In genomic region chr6:56096946-56097345, GRCh38 we compare ENCODE assay signal across 15 cellular contexts.
"Had no signal": no experiment of that assay in that cellular context is flagged by ENCODE, and none has a peak within 500 bp of the region (broad histone marks: within the 10 kb centered on the region; RNA-seq: fewer than 3 reads in every experiment).

No MANE protein-coding gene starts in this region.

- H3K36me3 Mint-ChIP-seq: activated naive CD4-positive, alpha-beta T cell treated with anti-CD3 and anti-CD28 coated beads, Interleukin-2, amount 10 ng/mL, durations not matched to agents 7 days and 5 days; natural killer cell treated with Interleukin-12 subunit alpha and Interleukin-12 subunit beta and Interleukin-15 and Interleukin-18, amount 100 ng/mL, for 72 hours; stimulated activated naive B cell treated with anti-CD40 and anti-IgM and Interleukin-4, amounts not matched to agents 10 μg/mL and 1 μg/mL and 100 μg/mL, for 72 hours had no signal

- H3K27me3 ChIP-seq: body of pancreas, spleen had no signal

- H3K27ac ChIP-seq: body of pancreas, psoas muscle had no signal

- H3K4me3 Mint-ChIP-seq: activated naive CD4-positive, alpha-beta T cell treated with anti-CD3 and anti-CD28 coated beads, Interleukin-2, amount 10 ng/mL, durations not matched to agents 7 days and 5 days; central memory CD8-positive, alpha-beta T cell; natural killer cell treated with Interleukin-12 subunit alpha and Interleukin-12 subunit beta and Interleukin-15 and Interleukin-18, amount 100 ng/mL, for 72 hours; stimulated activated naive B cell treated with anti-CD40 and anti-IgM and Interleukin-4, amounts not matched to agents 10 μg/mL and 1 μg/mL and 100 μg/mL, for 72 hours had no signal

- ATAC-seq: body of pancreas; left lobe of liver; natural killer cell treated with Interleukin-12 subunit alpha and Interleukin-12 subunit beta and Interleukin-15 and Interleukin-18, amount 100 ng/mL, for 72 hours; psoas muscle; sciatic nerve; stimulated activated naive B cell treated with anti-CD40 and anti-IgM and Interleukin-4, amounts not matched to agents 10 μg/mL and 1 μg/mL and 100 μg/mL, for 72 hours had no signal

- H3K36me3 ChIP-seq: spleen had no signal

- DNase-seq: activated naive CD4-positive, alpha-beta T cell treated with anti-CD3 and anti-CD28 coated beads, Interleukin-2, amount 10 ng/mL, durations not matched to agents 7 days and 5 days; body of pancreas; cortex of kidney; effector memory CD4-positive, alpha-beta T cell; glutamatergic neuron; psoas muscle; spleen; stimulated activated CD4-positive, alpha-beta T cell treated with anti-CD3 and anti-CD28 coated beads, Interleukin-2, amount 100 ng/mL, for 24 hours; stimulated activated naive B cell treated with anti-CD40 and anti-IgM and Interleukin-4, amounts not matched to agents 10 μg/mL and 1 μg/mL and 100 μg/mL, for 72 hours; trophoblast cell had no signal

- H3K4me1 ChIP-seq: body of pancreas, psoas muscle, spleen had no signal

- H3K27me3 Mint-ChIP-seq: activated naive CD4-positive, alpha-beta T cell treated with anti-CD3 and anti-CD28 coated beads, Interleukin-2, amount 10 ng/mL, durations not matched to agents 7 days and 5 days; central memory CD8-positive, alpha-beta T cell; natural killer cell treated with Interleukin-12 subunit alpha and Interleukin-12 subunit beta and Interleukin-15 and Interleukin-18, amount 100 ng/mL, for 72 hours; stimulated activated naive B cell treated with anti-CD40 and anti-IgM and Interleukin-4, amounts not matched to agents 10 μg/mL and 1 μg/mL and 100 μg/mL, for 72 hours had no signal

- H3K9me3 ChIP-seq: body of pancreas had no signal

- H3K4me1 Mint-ChIP-seq: activated naive CD4-positive, alpha-beta T cell treated with anti-CD3 and anti-CD28 coated beads, Interleukin-2, amount 10 ng/mL, durations not matched to agents 7 days and 5 days; central memory CD8-positive, alpha-beta T cell; stimulated activated naive B cell treated with anti-CD40 and anti-IgM and Interleukin-4, amounts not matched to agents 10 μg/mL and 1 μg/mL and 100 μg/mL, for 72 hours had no signal

- H3K9me3 Mint-ChIP-seq: activated T-helper 2 cell treated with anti-CD3 and anti-CD28 coated beads, Interferon-gamma antibody, Interleukin-2, Interleukin-4, amounts not matched to agents 10 μg/mL and 5 μg/mL and 100 μg/mL, durations not matched to agents 14 hours and 24 hours and 36 hours had no signal

- H3K27ac Mint-ChIP-seq: activated naive CD4-positive, alpha-beta T cell treated with anti-CD3 and anti-CD28 coated beads, Interleukin-2, amount 10 ng/mL, durations not matched to agents 7 days and 5 days; activated T-helper 2 cell treated with anti-CD3 and anti-CD28 coated beads, Interferon-gamma antibody, Interleukin-2, Interleukin-4, amounts not matched to agents 10 μg/mL and 5 μg/mL and 100 μg/mL, durations not matched to agents 14 hours and 24 hours and 36 hours; natural killer cell treated with Interleukin-12 subunit alpha and Interleukin-12 subunit beta and Interleukin-15 and Interleukin-18, amount 100 ng/mL, for 72 hours; stimulated activated naive B cell treated with anti-CD40 and anti-IgM and Interleukin-4, amounts not matched to agents 10 μg/mL and 1 μg/mL and 100 μg/mL, for 72 hours had no signal

- H3K4me3 ChIP-seq: body of pancreas, psoas muscle, spleen had no signal
